ENCODE assay signal across 9 cellular contexts in the genomic region with DNA sequence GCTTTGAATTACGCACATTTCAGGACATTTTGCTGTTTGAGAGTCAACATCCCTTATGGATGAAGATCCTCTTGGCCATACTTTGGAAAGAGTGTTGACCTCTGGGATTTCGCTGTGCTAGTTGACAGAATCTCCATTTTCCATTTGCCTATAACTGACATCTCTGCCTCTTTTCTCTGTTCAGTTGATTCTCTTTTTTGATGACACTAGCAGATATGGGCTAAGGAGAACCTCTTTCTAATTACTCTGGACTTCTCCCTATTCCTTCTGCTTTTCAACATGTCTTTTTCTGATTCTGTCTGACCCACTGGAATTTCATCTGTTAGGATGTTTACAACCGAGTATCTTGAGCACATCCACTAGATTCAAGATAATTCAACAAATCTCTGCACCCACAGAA.
"Had no signal": no experiment of that assay in that cellular context is flagged by ENCODE, and none has a peak within 500 bp of the region (broad histone marks: within the 10 kb centered on the region; RNA-seq: fewer than 3 reads in every experiment).

No MANE protein-coding gene starts in this region.

- H3K36me3 ChIP-seq: HAP-1 had no signal

- H3K27ac ChIP-seq: GM23248 had no signal

- H3K9me3 ChIP-seq: HAP-1 had no signal

- H3K4me1 ChIP-seq: HAP-1 had no signal

- ATAC-seq: HCT116, K562 had no signal

- H3K9me3 Mint-ChIP-seq: HFFc6 had no signal

- DNase-seq: GM23248, GOT3, H7, HFFc6, KG1 had no signal

- H3K27ac Mint-ChIP-seq: HFFc6 had no signal

- H3K4me3 ChIP-seq: GM23248, HAP-1, K562 had no signal

- FAIRE-seq: HTR-8/SVneo, K562 had no signal

- H3K4me3 Mint-ChIP-seq: HFFc6 had no signal

- H3K9ac ChIP-seq: GM23248 had no signal
